ENCODE assay signal across 16 cellular contexts in the genomic region with DNA sequence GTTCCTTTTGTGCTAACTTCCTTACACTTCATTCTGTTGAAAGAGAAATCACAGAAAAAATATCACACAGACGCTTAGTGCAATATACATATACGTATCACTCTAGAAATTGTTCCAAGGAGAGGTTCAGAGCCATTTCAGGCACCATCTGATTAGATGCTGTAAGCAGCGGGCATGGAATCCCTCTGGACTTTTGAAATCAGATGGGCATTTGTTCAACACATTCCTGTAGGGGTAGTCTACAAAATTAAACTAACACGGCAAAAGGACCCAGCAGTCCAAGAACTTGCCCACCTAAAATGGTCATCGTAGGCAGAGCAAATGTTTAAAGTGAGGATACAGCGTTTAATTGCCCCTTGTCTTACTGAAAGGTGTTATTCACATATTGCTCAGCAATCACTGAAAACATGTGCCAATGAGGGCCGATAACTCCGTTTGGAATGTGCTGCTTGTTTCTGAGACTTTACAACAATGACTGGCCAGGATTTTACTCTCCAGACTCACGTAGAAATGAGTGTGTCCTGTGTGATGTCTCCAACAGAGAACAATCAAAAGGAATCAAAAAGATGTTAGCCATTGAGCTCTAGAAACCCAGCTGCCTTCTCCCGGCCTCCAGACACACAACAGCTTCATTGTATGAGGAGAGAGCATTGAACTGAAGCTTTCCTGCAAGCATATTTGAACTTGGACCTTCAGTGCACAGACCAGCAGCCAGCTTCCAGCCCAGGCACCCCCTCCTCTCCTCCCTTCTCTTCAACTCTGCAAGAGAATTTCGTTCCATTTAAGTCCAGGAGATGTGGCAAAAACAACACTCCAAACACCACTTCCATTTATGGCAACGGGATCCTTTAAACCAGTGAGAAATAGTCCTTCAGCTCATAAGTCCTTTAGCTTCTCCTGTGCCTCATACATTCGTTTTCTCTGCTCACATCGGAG. TPM values are rescaled to one million over a fixed set of nuclear protein-coding genes. Genes with fewer than 3 reads are reported as not detected.
A peak's percentile ranks its signal among the peaks of the same experiment; 100 is the strongest.
DNase-seq lines count a peak whose midpoint lies in the region; ATAC-seq, FAIRE-seq and TF ChIP-seq lines count a peak whose summit lies in the region.
"Had no signal": no experiment of that assay in that cellular context is flagged by ENCODE, and none has a peak within 500 bp of the region (broad histone marks: within the 10 kb centered on the region; RNA-seq: fewer than 3 reads in every experiment).

No MANE protein-coding gene starts in this region.

- no peak for TF ChIP-seq POLR2A in gastroesophageal sphincter (IDR thresholded peaks at IDR 0.05)

- peaks cover 18% of the 10 kb centered on the region for H3K4me1 Mint-ChIP-seq in astrocyte (ENCODE audit: low read depth, unreplicated experiment)
- peaks cover 3% of the 10 kb centered on the region for H3K4me1 Mint-ChIP-seq in activated CD4-positive, alpha-beta memory T cell treated with anti-CD3 and anti-CD28 coated beads, Interleukin-2, amount 10 ng/mL, durations not matched to agents 7 days and 5 days

- no peaks in the 10 kb centered on the region for H3K79me2 ChIP-seq in astrocyte (ENCODE audit: insufficient read depth, low read length)

- ATAC-seq in gastroesophageal sphincter (peak; percentile 81), HG03175 (IDR thresholded peaks at IDR 0.05; ENCODE audit: unreplicated experiment) (no peak)
- ATAC-seq: stimulated activated naive CD8-positive, alpha-beta T cell treated with anti-CD3 and anti-CD28 coated beads, Interleukin-15, Interleukin-2, amounts not matched to agents 100 U/mL and 50 U/mL, for 24 hours had no signal

- DNase-seq in astrocyte (ENCODE audit: low read depth), result peak; percentile 25
- DNase-seq in tibial artery, result peak in 1 of 2 donors; percentile 83
- DNase-seq in activated CD4-positive, alpha-beta memory T cell treated with anti-CD3 and anti-CD28 coated beads, Interleukin-2, amount 10 ng/mL, durations not matched to agents 7 days and 5 days, result no peak
- DNase-seq in NCI-H1105 (lab: John Stamatoyannopoulos, UW), result no peak
- DNase-seq in activated CD4-positive, alpha-beta T cell treated with anti-CD3 and anti-CD28 coated beads for 1 hour, result no peak
- DNase-seq: activated gamma-delta T cell treated with Interleukin-2 at 50 U/mL for 16 hours; NCI-H2081 treated with DMSO at 0.1 percent for 48 hours; stimulated activated naive CD8-positive, alpha-beta T cell treated with anti-CD3 and anti-CD28 coated beads, Interleukin-15, Interleukin-2, amounts not matched to agents 100 U/mL and 50 U/mL, for 24 hours had no signal

- peak; percentile 34 for FAIRE-seq in astrocyte (lab: Jason Lieb, UNC)
- FAIRE-seq: bronchial epithelial cell, endothelial cell of umbilical vein, GM12892, GM19239 had no signal

- no peaks in the 10 kb centered on the region for H3K27me3 ChIP-seq in astrocyte (ENCODE audit: insufficient read depth, low read length)
- no peaks in the 10 kb centered on the region for H3K27me3 ChIP-seq in gastroesophageal sphincter
- no peaks in the 10 kb centered on the region for H3K27me3 ChIP-seq in neuron (ENCODE audit: insufficient read depth, low read length)
- no peaks in the 10 kb centered on the region for H3K27me3 ChIP-seq in tibial artery

- no peak overlapping the region for H3K9ac ChIP-seq in astrocyte (ENCODE audit: low read length)

- H3K4me2 ChIP-seq in astrocyte (ENCODE audit: low read length), result peak overlapping the region; percentile 38

- 14 to 30% methylated on average over 13 to 14 of the region's 14 CpGs for WGBS in gastroesophageal sphincter (ENCODE audit: low coverage in 1 of 2), 2 donors

- H3K4me3 ChIP-seq in astrocyte (ENCODE audit: insufficient read depth, low read depth, low read length), result no peak overlapping the region
- no peak overlapping the region for H3K4me3 ChIP-seq in gastroesophageal sphincter
- peak overlapping the region; percentile 3 for H3K4me3 ChIP-seq in neuron (ENCODE audit: low read length)
- H3K4me3 ChIP-seq in tibial artery, result peak overlapping the region; percentile 7 to 27

- POLR2A ChIA-PET in activated CD4-positive, alpha-beta memory T cell treated with anti-CD3 and anti-CD28 coated beads, Interleukin-2, amount 10 ng/mL, durations not matched to agents 7 days and 5 days (lab: Charles Lee), result interaction anchor here (0.7 to 1.2 kb wide), 2 partner anchors 63 to 111 kb away, joined by 3 read pairs; no protein-coding TSS in a partner anchor

- H2AFZ ChIP-seq in astrocyte (ENCODE audit: low read depth, low read length), result peak overlapping the region; percentile 60
- H2AFZ ChIP-seq in neuron (ENCODE audit: low read depth, low read length), result peak overlapping the region; percentile 63

- no peaks in the 10 kb centered on the region for H4K20me1 ChIP-seq in astrocyte (ENCODE audit: insufficient read depth, low read length)

- peaks cover 2% of the 10 kb centered on the region for H3K9me3 Mint-ChIP-seq in astrocyte (ENCODE audit: unreplicated experiment)
- peaks cover 8% of the 10 kb centered on the region for H3K9me3 Mint-ChIP-seq in activated CD4-positive, alpha-beta memory T cell treated with anti-CD3 and anti-CD28 coated beads, Interleukin-2, amount 10 ng/mL, durations not matched to agents 7 days and 5 days

- peak overlapping the region; percentile 48 for H3K27ac Mint-ChIP-seq in astrocyte (ENCODE audit: unreplicated experiment)
- H3K27ac Mint-ChIP-seq in activated CD4-positive, alpha-beta memory T cell treated with anti-CD3 and anti-CD28 coated beads, Interleukin-2, amount 10 ng/mL, durations not matched to agents 7 days and 5 days, result no peak overlapping the region

- H3K4me3 Mint-ChIP-seq in astrocyte (ENCODE audit: unreplicated experiment), result no peak overlapping the region
- H3K4me3 Mint-ChIP-seq in activated CD4-positive, alpha-beta memory T cell treated with anti-CD3 and anti-CD28 coated beads, Interleukin-2, amount 10 ng/mL, durations not matched to agents 7 days and 5 days, result no peak overlapping the region

- H3K27ac ChIP-seq in astrocyte (ENCODE audit: low read depth, low read length) (no peak overlapping the region), gastroesophageal sphincter (peak overlapping the region; percentile 84 to 98 (median 87)), tibial artery (peak overlapping the region; percentile 71 to 87)
- H3K27ac ChIP-seq: HL-60 had no signal

- no peaks in the 10 kb centered on the region for H3K9me3 ChIP-seq in astrocyte (ENCODE audit: insufficient read depth, low read depth, low read length)
- H3K9me3 ChIP-seq in gastroesophageal sphincter, result no peaks in the 10 kb centered on the region
- H3K9me3 ChIP-seq in neuron (ENCODE audit: low read length), result no peaks in the 10 kb centered on the region
- H3K9me3 ChIP-seq in tibial artery, result no peaks in the 10 kb centered on the region

- intact Hi-C loops in tibial artery (cut with DNase I; ENCODE audit: low total_unique reads), result loop anchor here (10.0 kb wide), 1 partner anchor 59 kb away; no protein-coding TSS in a partner anchor

- peaks cover 19% of the 10 kb centered on the region for H3K4me1 ChIP-seq in astrocyte (ENCODE audit: insufficient read depth, low read length)
- peaks cover 4 to 47% (median 9%) of the 10 kb centered on the region in 3 donors for H3K4me1 ChIP-seq in gastroesophageal sphincter
- H3K4me1 ChIP-seq in neuron (ENCODE audit: insufficient read depth, low read length), result peaks cover 12% of the 10 kb centered on the region
- H3K4me1 ChIP-seq in tibial artery, result peaks cover 0 to 45% (median 13%) of the 10 kb centered on the region in 4 donors

- TF ChIP-seq CTCF in astrocyte (IDR thresholded peaks at IDR 0.05; ENCODE audit: insufficient read depth, low read depth, low read length), result no peak
- TF ChIP-seq CTCF in gastroesophageal sphincter (IDR thresholded peaks at IDR 0.05), result no peak
- TF ChIP-seq CTCF in tibial artery (IDR thresholded peaks at IDR 0.05), result no peak

- H3K27me3 Mint-ChIP-seq in astrocyte (ENCODE audit: low read depth, unreplicated experiment), result no peaks in the 10 kb centered on the region
- H3K27me3 Mint-ChIP-seq in activated CD4-positive, alpha-beta memory T cell treated with anti-CD3 and anti-CD28 coated beads, Interleukin-2, amount 10 ng/mL, durations not matched to agents 7 days and 5 days, result peaks cover 7% of the 10 kb centered on the region

- H3K36me3 ChIP-seq in astrocyte (ENCODE audit: insufficient read depth, low read length) (no peaks in the 10 kb centered on the region), gastroesophageal sphincter (no peaks in the 10 kb centered on the region), neuron (ENCODE audit: insufficient read depth, low read length) (no peaks in the 10 kb centered on the region), tibial artery (no peaks in the 10 kb centered on the region)

- H3K36me3 Mint-ChIP-seq in astrocyte (ENCODE audit: low read depth, unreplicated experiment), result no peaks in the 10 kb centered on the region
- peaks cover 2% of the 10 kb centered on the region for H3K36me3 Mint-ChIP-seq in activated CD4-positive, alpha-beta memory T cell treated with anti-CD3 and anti-CD28 coated beads, Interleukin-2, amount 10 ng/mL, durations not matched to agents 7 days and 5 days (ENCODE audit: low read depth)

- CTCF ChIA-PET in activated CD4-positive, alpha-beta memory T cell treated with anti-CD3 and anti-CD28 coated beads, Interleukin-2, amount 10 ng/mL, durations not matched to agents 7 days and 5 days (lab: Charles Lee), result no interaction called here

- no peak for TF ChIP-seq EP300 in gastroesophageal sphincter (IDR thresholded peaks at IDR 0.05)

RNA-seq across cellular contexts. Expression of a gene that starts 32.1 kb away (rescaled TPM):
- total RNA-seq in astrocyte (not detected in 2 replicates), gastroesophageal sphincter (10 to 100 TPM in 2 of 4 donors, 1 to 10 TPM in 2; 3.4 to 13.7 (median 7.8) TPM)
- under 1 TPM; 0.18 TPM for total RNA-seq in activated CD4-positive, alpha-beta memory T cell treated with anti-CD3 and anti-CD28 coated beads, Interleukin-2, amount 10 ng/mL, durations not matched to agents 7 days and 5 days
- total RNA-seq: bronchial epithelial cell had no signal

RNA-seq across cellular contexts. Expression of a gene that starts 32.1 kb away (rescaled TPM):
- total RNA-seq in astrocyte (not detected in 2 replicates), gastroesophageal sphincter (10 to 100 TPM in 1 of 4 donors, 1 to 10 TPM in 1, under 1 TPM in 1, not detected in 1; 0.85 to 14.1 (median 3.2) TPM)
- total RNA-seq in activated CD4-positive, alpha-beta memory T cell treated with anti-CD3 and anti-CD28 coated beads, Interleukin-2, amount 10 ng/mL, durations not matched to agents 7 days and 5 days, result not detected
- total RNA-seq: bronchial epithelial cell had no signal

Comparison
In these comparisons a context has a peak if more than half of its experiments do, and no peak if none do; other contexts are left out.
1. H3K4me3 ChIP-seq: peak in neuron (single experiment) and tibial artery (2 of 2); none in astrocyte (single experiment) and gastroesophageal sphincter (0 of 2).